In the genomic region with DNA sequence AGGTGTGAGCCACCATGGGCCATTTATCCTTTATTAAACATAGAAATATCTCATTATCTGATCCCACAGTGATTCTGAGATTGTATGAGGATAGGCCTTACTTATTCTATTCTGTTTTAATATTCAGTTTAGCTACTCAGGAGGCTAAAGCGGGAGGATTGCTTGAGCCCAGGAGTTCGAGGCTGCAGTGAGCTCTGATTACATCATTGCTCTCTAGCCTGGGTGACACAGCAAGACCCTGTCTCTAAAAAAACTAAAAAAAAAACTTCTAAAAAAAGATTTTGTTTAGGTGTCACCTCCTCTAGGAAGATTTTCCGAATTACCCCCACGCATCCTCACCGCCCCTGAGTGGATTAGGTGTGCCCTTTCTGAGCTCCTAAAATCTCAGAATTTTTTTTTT, we compare ENCODE assay signal across 28 cellular contexts.
"Had no signal": no experiment of that assay in that cellular context is flagged by ENCODE, and none has a peak within 500 bp of the region (broad histone marks: within the 10 kb centered on the region; RNA-seq: fewer than 3 reads in every experiment).

No MANE protein-coding gene starts in this region.

- FAIRE-seq: urothelium cell line had no signal

- DNase-seq: stimulated activated CD4-positive, alpha-beta T cell treated with anti-CD3 and anti-CD28 coated beads, Interleukin-2, amount 100 ng/mL, for 48 hours; stimulated activated CD4-positive, alpha-beta T cell treated with anti-CD3 and anti-CD28 coated beads, Interleukin-4, amount 100 ng/mL, for 1 hour; stimulated activated CD4-positive, alpha-beta T cell treated with anti-CD3 and anti-CD28 coated beads, Interleukin-4, amount 100 ng/mL, for 24 hours; stimulated activated CD4-positive, alpha-beta T cell treated with anti-CD3 and anti-CD28 coated beads, Interleukin-4, amount 100 ng/mL, for 4 hours; stimulated activated CD8-positive, alpha-beta memory T cell treated with anti-CD3 and anti-CD28 coated beads, Interleukin-4, amount 100 ng/mL, for 48 hours; stimulated activated naive B cell treated with anti-CD40 and anti-IgM and Interleukin-4, amounts not matched to agents 10 μg/mL and 1 μg/mL and 100 μg/mL, for 72 hours; stimulated activated naive CD4-positive, alpha-beta T cell; stimulated activated naive CD4-positive, alpha-beta T cell treated with Interleukin-2 at 50 U/mL for 16 hours; stimulated activated naive CD8-positive, alpha-beta T cell treated with anti-CD3 and anti-CD28 coated beads, Interleukin-15, amount 100 ng/mL, for 72 hours; stimulated activated naive CD8-positive, alpha-beta T cell treated with anti-CD3 and anti-CD28 coated beads, Interleukin-15, Interleukin-2, amounts not matched to agents 100 U/mL and 50 U/mL, for 24 hours; substantia nigra; testis; thyroid gland; tibial artery; transverse colon; trophoblast cell; upper lobe of left lung; upper lobe of right lung; uterus had no signal

- H3K9me3 ChIP-seq: suprapubic skin, testis, thoracic aorta, thyroid gland, tibial artery, tibial nerve, transverse colon, upper lobe of left lung, upper lobe of right lung, uterus, vagina had no signal

- H3K4me1 ChIP-seq: suprapubic skin, thyroid gland, tibial artery, tibial nerve, transverse colon, upper lobe of left lung, upper lobe of right lung, uterus, vagina had no signal

- H3K4me1 Mint-ChIP-seq: stimulated activated effector memory CD8-positive, alpha-beta T cell treated with anti-CD3 and anti-CD28 coated beads, Interleukin-12 subunit alpha, Interleukin-12 subunit beta, amount 100 ng/mL, for 72 hours; stimulated activated memory B cell treated with anti-CD40 and anti-IgM and Interleukin-4, amounts not matched to agents 10 μg/mL and 1 μg/mL and 100 μg/mL, for 72 hours; stimulated activated naive CD8-positive, alpha-beta T cell treated with anti-CD3 and anti-CD28 coated beads, Interleukin-15, amount 100 ng/mL, for 72 hours had no signal

- H3K27me3 Mint-ChIP-seq: stimulated activated memory B cell treated with anti-CD40 and anti-IgM and Interleukin-4, amounts not matched to agents 10 μg/mL and 1 μg/mL and 100 μg/mL, for 72 hours; stimulated activated naive B cell treated with anti-CD40 and anti-IgM and Interleukin-4, amounts not matched to agents 10 μg/mL and 1 μg/mL and 100 μg/mL, for 72 hours; stimulated activated naive CD8-positive, alpha-beta T cell treated with anti-CD3 and anti-CD28 coated beads, Interleukin-15, amount 100 ng/mL, for 72 hours; stimulated activated naive CD8-positive, alpha-beta T cell treated with anti-CD3 and anti-CD28 coated beads, Interleukin-15, Interleukin-2, amounts not matched to agents 100 ng/mL and 50 ng/mL, for 24 hours; type B pancreatic cell had no signal

- H3K27ac ChIP-seq: suprapubic skin, testis, thoracic aorta, thyroid gland, tibial artery, tibial nerve, transverse colon, upper lobe of left lung, upper lobe of right lung, uterus, vagina had no signal

- H3K36me3 Mint-ChIP-seq: stimulated activated effector memory CD8-positive, alpha-beta T cell treated with anti-CD3 and anti-CD28 coated beads, Interleukin-12 subunit alpha, Interleukin-12 subunit beta, amount 100 ng/mL, for 72 hours; stimulated activated memory B cell treated with anti-CD40 and anti-IgM and Interleukin-4, amounts not matched to agents 10 μg/mL and 1 μg/mL and 100 μg/mL, for 72 hours; stimulated activated naive B cell treated with anti-CD40 and anti-IgM and Interleukin-4, amounts not matched to agents 10 μg/mL and 1 μg/mL and 100 μg/mL, for 72 hours; type B pancreatic cell had no signal

- H3K27ac Mint-ChIP-seq: stimulated activated effector memory CD8-positive, alpha-beta T cell treated with anti-CD3 and anti-CD28 coated beads, Interleukin-12 subunit alpha, Interleukin-12 subunit beta, amount 100 ng/mL, for 72 hours; stimulated activated memory B cell treated with anti-CD40 and anti-IgM and Interleukin-4, amounts not matched to agents 10 μg/mL and 1 μg/mL and 100 μg/mL, for 72 hours; stimulated activated naive B cell treated with anti-CD40 and anti-IgM and Interleukin-4, amounts not matched to agents 10 μg/mL and 1 μg/mL and 100 μg/mL, for 72 hours; stimulated activated naive CD8-positive, alpha-beta T cell treated with anti-CD3 and anti-CD28 coated beads, Interleukin-15, amount 100 ng/mL, for 72 hours; stimulated activated naive CD8-positive, alpha-beta T cell treated with anti-CD3 and anti-CD28 coated beads, Interleukin-15, Interleukin-2, amounts not matched to agents 100 ng/mL and 50 ng/mL, for 24 hours; type B pancreatic cell had no signal

- H3K4me3 Mint-ChIP-seq: stimulated activated effector memory CD8-positive, alpha-beta T cell treated with anti-CD3 and anti-CD28 coated beads, Interleukin-12 subunit alpha, Interleukin-12 subunit beta, amount 100 ng/mL, for 72 hours; stimulated activated memory B cell treated with anti-CD40 and anti-IgM and Interleukin-4, amounts not matched to agents 10 μg/mL and 1 μg/mL and 100 μg/mL, for 72 hours; stimulated activated naive B cell treated with anti-CD40 and anti-IgM and Interleukin-4, amounts not matched to agents 10 μg/mL and 1 μg/mL and 100 μg/mL, for 72 hours; stimulated activated naive CD8-positive, alpha-beta T cell treated with anti-CD3 and anti-CD28 coated beads, Interleukin-15, amount 100 ng/mL, for 72 hours; stimulated activated naive CD8-positive, alpha-beta T cell treated with anti-CD3 and anti-CD28 coated beads, Interleukin-15, Interleukin-2, amounts not matched to agents 100 ng/mL and 50 ng/mL, for 24 hours; type B pancreatic cell had no signal

- H3K4me3 ChIP-seq: suprapubic skin, testis, thoracic aorta, thyroid gland, tibial artery, tibial nerve, transverse colon, upper lobe of left lung, upper lobe of right lung, uterus, vagina had no signal

- H3K27me3 ChIP-seq: suprapubic skin, testis, thyroid gland, tibial artery, tibial nerve, transverse colon, upper lobe of left lung, upper lobe of right lung, uterus, vagina had no signal

- H3K36me3 ChIP-seq: suprapubic skin, thoracic aorta, thyroid gland, tibial artery, tibial nerve, transverse colon, upper lobe of left lung, upper lobe of right lung, uterus, vagina had no signal

- ATAC-seq: stimulated activated effector memory CD8-positive, alpha-beta T cell treated with anti-CD3 and anti-CD28 coated beads, Interleukin-12 subunit alpha, Interleukin-12 subunit beta, amount 100 ng/mL, for 72 hours; stimulated activated memory B cell treated with anti-CD40 and anti-IgM and Interleukin-4, amounts not matched to agents 10 μg/mL and 1 μg/mL and 100 μg/mL, for 72 hours; stimulated activated naive B cell treated with anti-CD40 and anti-IgM and Interleukin-4, amounts not matched to agents 10 μg/mL and 1 μg/mL and 100 μg/mL, for 72 hours; stimulated activated naive CD8-positive, alpha-beta T cell treated with anti-CD3 and anti-CD28 coated beads, Interleukin-15, amount 100 ng/mL, for 72 hours; stimulated activated naive CD8-positive, alpha-beta T cell treated with anti-CD3 and anti-CD28 coated beads, Interleukin-15, Interleukin-2, amounts not matched to agents 100 U/mL and 50 U/mL, for 24 hours; upper lobe of right lung had no signal
